ENCODE assay signal across 1 cellular context in the genomic region with DNA sequence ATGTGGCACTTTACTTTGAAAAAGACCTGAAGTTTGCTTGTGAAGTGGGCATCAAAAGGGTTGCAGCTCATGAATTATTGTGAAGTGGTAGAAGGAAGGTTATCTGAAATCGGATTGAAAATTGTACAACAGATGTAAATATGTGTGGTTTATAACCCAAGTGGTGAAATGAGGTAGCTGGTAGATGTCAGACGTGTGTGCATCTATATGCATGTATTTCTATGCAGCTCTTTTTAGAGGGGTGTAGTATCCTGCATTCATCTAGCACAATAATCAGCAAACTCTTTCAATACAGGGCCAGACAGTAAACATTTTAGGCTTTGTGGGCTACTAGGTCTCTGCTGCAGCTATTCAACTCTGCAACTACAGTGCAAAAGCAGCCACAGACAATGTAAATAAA.
TF ChIP-seq lines count a peak whose summit lies in the region.

No MANE protein-coding gene starts in this region.

TF ChIP-seq in HepG2, 621 proteins besides CTCF, POLR2A, EP300 and RAD21 (continued from another document):
- TF ChIP-seq, protein P1, sequence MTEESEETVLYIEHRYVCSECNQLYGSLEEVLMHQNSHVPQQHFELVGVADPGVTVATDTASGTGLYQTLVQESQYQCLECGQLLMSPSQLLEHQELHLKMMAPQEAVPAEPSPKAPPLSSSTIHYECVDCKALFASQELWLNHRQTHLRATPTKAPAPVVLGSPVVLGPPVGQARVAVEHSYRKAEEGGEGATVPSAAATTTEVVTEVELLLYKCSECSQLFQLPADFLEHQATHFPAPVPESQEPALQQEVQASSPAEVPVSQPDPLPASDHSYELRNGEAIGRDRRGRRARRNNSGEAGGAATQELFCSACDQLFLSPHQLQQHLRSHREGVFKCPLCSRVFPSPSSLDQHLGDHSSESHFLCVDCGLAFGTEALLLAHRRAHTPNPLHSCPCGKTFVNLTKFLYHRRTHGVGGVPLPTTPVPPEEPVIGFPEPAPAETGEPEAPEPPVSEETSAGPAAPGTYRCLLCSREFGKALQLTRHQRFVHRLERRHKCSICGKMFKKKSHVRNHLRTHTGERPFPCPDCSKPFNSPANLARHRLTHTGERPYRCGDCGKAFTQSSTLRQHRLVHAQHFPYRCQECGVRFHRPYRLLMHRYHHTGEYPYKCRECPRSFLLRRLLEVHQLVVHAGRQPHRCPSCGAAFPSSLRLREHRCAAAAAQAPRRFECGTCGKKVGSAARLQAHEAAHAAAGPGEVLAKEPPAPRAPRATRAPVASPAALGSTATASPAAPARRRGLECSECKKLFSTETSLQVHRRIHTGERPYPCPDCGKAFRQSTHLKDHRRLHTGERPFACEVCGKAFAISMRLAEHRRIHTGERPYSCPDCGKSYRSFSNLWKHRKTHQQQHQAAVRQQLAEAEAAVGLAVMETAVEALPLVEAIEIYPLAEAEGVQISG (CRISPR knock-in tag; IDR thresholded peaks at IDR 0.05), result no peak
- no peak for TF ChIP-seq KLF12 (CRISPR knock-in tag; IDR thresholded peaks at IDR 0.05; ENCODE audit: borderline replicate concordance)
